Comparison of ENCODE assay signal across 8 cellular contexts in the genomic region with DNA sequence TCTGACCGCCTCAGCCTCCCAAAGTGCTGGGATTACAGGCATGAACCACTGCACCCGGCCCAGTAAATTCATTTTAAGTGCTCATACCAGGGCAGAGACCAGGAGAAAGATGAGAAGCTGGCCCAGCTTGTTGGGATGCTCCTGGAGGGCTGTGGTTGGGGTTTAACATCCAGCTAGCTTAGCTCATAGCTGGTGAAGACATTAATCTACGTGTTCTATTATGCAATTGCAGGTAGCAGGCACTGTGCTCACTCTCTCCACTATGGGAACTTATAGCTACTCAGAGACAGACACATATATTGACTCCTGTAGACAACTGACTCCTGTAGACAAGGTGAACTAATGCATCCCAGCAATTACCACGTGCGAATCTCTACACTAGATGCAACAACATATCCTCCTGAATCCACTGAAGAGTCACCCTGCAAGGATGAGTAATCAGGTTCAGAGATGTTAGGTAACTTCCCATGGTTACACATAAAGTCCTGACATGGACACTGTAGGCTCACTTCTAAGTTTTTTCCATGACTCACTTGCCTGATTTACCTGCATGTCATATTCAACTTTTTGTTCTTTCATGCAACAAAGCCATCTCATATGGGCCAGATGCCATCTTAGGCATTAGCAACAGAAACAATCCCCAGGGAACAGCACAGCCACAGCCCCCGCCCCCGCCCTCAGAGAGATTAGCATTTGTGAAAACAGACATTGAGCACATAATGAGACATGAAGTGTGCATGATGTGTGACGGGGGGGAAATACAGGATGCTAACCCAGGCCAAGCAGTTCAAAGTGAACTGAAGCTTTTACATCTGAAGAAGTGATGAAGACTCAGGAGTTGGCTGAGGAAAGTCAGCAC. TPM values are rescaled to one million over a fixed set of nuclear protein-coding genes. Genes with fewer than 3 reads are reported as not detected.
A peak's percentile ranks its signal among the peaks of the same experiment; 100 is the strongest.
DNase-seq lines count a peak whose midpoint lies in the region; ATAC-seq and TF ChIP-seq lines count a peak whose summit lies in the region.

No MANE protein-coding gene starts in this region.

- peak; percentile 55 for ATAC-seq in HG03354 (IDR thresholded peaks at IDR 0.05; ENCODE audit: poor library complexity, severe bottlenecking, unreplicated experiment)
- peak; percentile 96 to 98 for ATAC-seq in activated T-cell treated with anti-CD3 and anti-CD28 coated beads, Interleukin-2, amount 50 U/mL, for 4 hours
- ATAC-seq in psoas muscle = peak; percentile 60 to 76 (median 72)
- no peak for ATAC-seq in GM21423 (IDR thresholded peaks at IDR 0.05; ENCODE audit: unreplicated experiment)

- H3K4me3 Mint-ChIP-seq in activated T-cell treated with anti-CD3 and anti-CD28 coated beads, Interleukin-2, amount 50 U/mL, for 4 hours = peak overlapping the region; percentile 2

- intact Hi-C loops in psoas muscle (cut with DNase I) = no loop called here

- peaks cover 12 to 46% of the 10 kb centered on the region in 2 donors for H3K36me3 ChIP-seq in psoas muscle (ENCODE audit: insufficient read depth in 1 of 2, low read depth in 1 of 2)

- H3K27me3 ChIP-seq in psoas muscle (ENCODE audit: insufficient read depth in 3 of 3, low read length in 2 of 3) = no peaks in the 10 kb centered on the region

- peaks cover 30% of the 10 kb centered on the region for H3K36me3 Mint-ChIP-seq in activated T-cell treated with anti-CD3 and anti-CD28 coated beads, Interleukin-2, amount 50 U/mL, for 4 hours (ENCODE audit: insufficient read depth)

- H3K9me3 ChIP-seq in psoas muscle = no peaks in the 10 kb centered on the region

- no peak overlapping the region for H3K4me3 ChIP-seq in psoas muscle

- DNase-seq in activated CD4-positive, alpha-beta T cell treated with anti-CD3 and anti-CD28 coated beads for 4 hours = peak; percentile 21 to 34
- DNase-seq in activated CD4-positive, alpha-beta T cell treated with anti-CD3 and anti-CD28 coated beads, Interleukin-2, amount 50 U/mL, for 1 hour = no peak
- DNase-seq in activated T-cell treated with anti-CD3 and anti-CD28 coated beads, Interleukin-2, amount 50 U/mL, for 4 hours = peak; percentile 21
- DNase-seq in psoas muscle (no peak), SHP77 (lab: John Stamatoyannopoulos, UW) (no peak), medulla oblongata (ENCODE audit: extremely low spot score) (no peak)

- TF ChIP-seq CTCF in psoas muscle (IDR thresholded peaks at IDR 0.05) = no peak

- WGBS in psoas muscle, 3 donors = 78 to 83% (median 81%) methylated on average over 8 of the region's 8 CpGs

- peaks cover 22% of the 10 kb centered on the region for H3K4me1 Mint-ChIP-seq in activated T-cell treated with anti-CD3 and anti-CD28 coated beads, Interleukin-2, amount 50 U/mL, for 4 hours (ENCODE audit: low read depth)

- H3K4me1 ChIP-seq in psoas muscle = no peaks in the 10 kb centered on the region

- no peak overlapping the region for H3K27ac ChIP-seq in psoas muscle

- H3K9me3 Mint-ChIP-seq in activated T-cell treated with anti-CD3 and anti-CD28 coated beads, Interleukin-2, amount 50 U/mL, for 4 hours = no peaks in the 10 kb centered on the region

- peaks cover 4% of the 10 kb centered on the region for H3K27me3 Mint-ChIP-seq in activated T-cell treated with anti-CD3 and anti-CD28 coated beads, Interleukin-2, amount 50 U/mL, for 4 hours (ENCODE audit: low read depth)

RNA-seq across cellular contexts. Expression of a gene that starts 37.2 kb away (rescaled TPM):
- 10 to 100 TPM; 20.3 to 26.5 (median 21.9) TPM for total RNA-seq in activated T-cell treated with anti-CD3 and anti-CD28 coated beads, Interleukin-2, amount 50 U/mL, for 4 hours
- total RNA-seq in psoas muscle = 10 to 100 TPM in 2 of 4 donors, 1 to 10 TPM in 2; 8.3 to 11.6 (median 10.0) TPM
- polyA plus RNA-seq in psoas muscle = 10 to 100 TPM in 2 of 3 donors, 1 to 10 TPM in 1; 6.8 to 15.2 (median 14.3) TPM

Comparison
In these comparisons a context has a peak if more than half of its experiments do, and no peak if none do; other contexts are left out.
1. DNase-seq: peak in activated CD4-positive, alpha-beta T cell treated with anti-CD3 and anti-CD28 coated beads for 4 hours (2 of 2) and activated T-cell treated with anti-CD3 and anti-CD28 coated beads, Interleukin-2, amount 50 U/mL, for 4 hours (single experiment); none in activated CD4-positive, alpha-beta T cell treated with anti-CD3 and anti-CD28 coated beads, Interleukin-2, amount 50 U/mL, for 1 hour (single experiment), psoas muscle (0 of 2), SHP77 (0 of 2) and medulla oblongata (single experiment).